In genomic region chr2:55223958-55224760, GRCh38 we compare ENCODE assay signal across 8 cellular contexts. TPM values are rescaled to one million over a fixed set of nuclear protein-coding genes. Genes with fewer than 3 reads are reported as not detected.
DNase-seq lines count a peak whose midpoint lies in the region; ATAC-seq and TF ChIP-seq lines count a peak whose summit lies in the region.

No MANE protein-coding gene starts in this region.

- peak overlapping the region; percentile 85 for H3K27ac Mint-ChIP-seq in activated CD4-positive, alpha-beta T cell treated with anti-CD3 and anti-CD28 coated beads, Interleukin-2, amount 10 ng/mL, durations not matched to agents 24 days and 14 days

- H3K27ac ChIP-seq in adrenal gland (peak overlapping the region in 4 of 5 donors; percentile 89 to 94 (median 92)), right lobe of liver (peak overlapping the region in 2 of 3 donors; percentile 83 to 87), testis (peak overlapping the region; percentile 89 to 95)

- no peaks in the 10 kb centered on the region for H3K9me3 ChIP-seq in adrenal gland (replicated peaks in 1 of 3)
- no peaks in the 10 kb centered on the region for H3K9me3 ChIP-seq in right lobe of liver
- no peaks in the 10 kb centered on the region for H3K9me3 ChIP-seq in testis

- H3K36me3 ChIP-seq in adrenal gland (replicated peaks in 1 of 2) (no peaks in the 10 kb centered on the region), right lobe of liver (no peaks in the 10 kb centered on the region), testis (ENCODE audit: low read depth, missing control alignments) (no peaks in the 10 kb centered on the region)

- H3K36me3 Mint-ChIP-seq in activated CD4-positive, alpha-beta T cell treated with anti-CD3 and anti-CD28 coated beads, Interleukin-2, amount 10 ng/mL, durations not matched to agents 24 days and 14 days (ENCODE audit: low read depth) = peaks cover 18% of the 10 kb centered on the region

- TF ChIP-seq POLR2A in adrenal gland (IDR thresholded peaks at IDR 0.05) = no peak
- no peak for TF ChIP-seq POLR2A in right lobe of liver (IDR thresholded peaks at IDR 0.05)
- no peak for TF ChIP-seq POLR2A in testis (IDR thresholded peaks at IDR 0.05)

- peaks cover 36% of the 10 kb centered on the region for H3K4me1 Mint-ChIP-seq in activated CD4-positive, alpha-beta T cell treated with anti-CD3 and anti-CD28 coated beads, Interleukin-2, amount 10 ng/mL, durations not matched to agents 24 days and 14 days

- ATAC-seq in right lobe of liver (peak; percentile 5 to 26 (median 8)), HG03432 (IDR thresholded peaks at IDR 0.05; ENCODE audit: unreplicated experiment) (no peak)

- no peak for TF ChIP-seq CTCF in adrenal gland (IDR thresholded peaks at IDR 0.05)
- TF ChIP-seq CTCF in right lobe of liver (IDR thresholded peaks at IDR 0.05) = no peak
- TF ChIP-seq CTCF in testis (IDR thresholded peaks at IDR 0.05) = no peak

- H3K9me3 Mint-ChIP-seq in activated CD4-positive, alpha-beta T cell treated with anti-CD3 and anti-CD28 coated beads, Interleukin-2, amount 10 ng/mL, durations not matched to agents 24 days and 14 days = peaks cover 4% of the 10 kb centered on the region

- H3K4me1 ChIP-seq in adrenal gland (replicated peaks in 1 of 2) (peaks cover 4 to 9% of the 10 kb centered on the region in 2 donors), right lobe of liver (peaks cover 0 to 9% (median 3%) of the 10 kb centered on the region in 4 donors), testis (peaks cover 5% of the 10 kb centered on the region)

- no peaks in the 10 kb centered on the region for H3K27me3 Mint-ChIP-seq in activated CD4-positive, alpha-beta T cell treated with anti-CD3 and anti-CD28 coated beads, Interleukin-2, amount 10 ng/mL, durations not matched to agents 24 days and 14 days

- peak overlapping the region; percentile 75 for H3K4me3 Mint-ChIP-seq in activated CD4-positive, alpha-beta T cell treated with anti-CD3 and anti-CD28 coated beads, Interleukin-2, amount 10 ng/mL, durations not matched to agents 24 days and 14 days

- DNase-seq in activated CD4-positive, alpha-beta T cell treated with anti-CD3 and anti-CD28 coated beads, Interleukin-2, amount 10 ng/mL, durations not matched to agents 24 days and 14 days = no peak
- no peak for DNase-seq in activated CD4-positive, alpha-beta T cell treated with anti-CD3 and anti-CD28 coated beads, Interleukin-2, amount 50 U/mL, for 1 hour
- DNase-seq in adrenal gland (peak in 2 of 7 donors; percentile 19), right lobe of liver (no peak), testis (peak; percentile 17), SW 1271 (lab: John Stamatoyannopoulos, UW) (no peak)
- DNase-seq in stimulated activated CD4-positive, alpha-beta T cell treated with anti-CD3 and anti-CD28 coated beads, Interleukin-15, amount 100 ng/mL, for 24 hours = no peak

- H3K4me3 ChIP-seq in adrenal gland (peak overlapping the region in 2 of 4 donors; percentile 69), right lobe of liver (peak overlapping the region; percentile 80 to 88 (median 82)), testis (peak overlapping the region; percentile 67 to 84)

- no peaks in the 10 kb centered on the region for H3K27me3 ChIP-seq in adrenal gland
- H3K27me3 ChIP-seq in right lobe of liver = no peaks in the 10 kb centered on the region
- H3K27me3 ChIP-seq in testis = no peaks in the 10 kb centered on the region

- intact Hi-C loops in activated CD4-positive, alpha-beta T cell treated with anti-CD3 and anti-CD28 coated beads, Interleukin-2, amount 10 ng/mL, durations not matched to agents 24 days and 14 days (cut with micrococcal nuclease) = loop anchor here (1.0 to 5.0 kb wide), 4 partner anchors 8 to 652 kb away; partner anchors contain the start of genes CLHC1 and RPS27A
- intact Hi-C loops in adrenal gland (cut with DNase I) (no loop called here), right lobe of liver (cut with DNase I) (no loop called here), testis (cut with DNase I; ENCODE audit: low total_unique reads) (no loop called here)

- 91 to 93% (median 93%) methylated on average over 16 to 25 of the region's 25 CpGs for WGBS in adrenal gland, 4 donors
- WGBS in right lobe of liver (ENCODE audit: insufficient coverage, low coverage, low lambda C conversion rate, missing lambda C conversion rate) = 85% methylated on average over 16 of the region's 25 CpGs
- 56 to 69% methylated on average over 17 to 25 of the region's 25 CpGs for WGBS in testis, 2 donors

RNA-seq across cellular contexts. Expression of gene CLHC1, which starts 7.9 kb away (rescaled TPM):
- total RNA-seq in activated CD4-positive, alpha-beta T cell treated with anti-CD3 and anti-CD28 coated beads, Interleukin-2, amount 10 ng/mL, durations not matched to agents 24 days and 14 days = 7.3 and 10.1 TPM in 2 replicates
- 10 to 100 TPM in 3 of 8 donors, 1 to 10 TPM in 5; 4.7 to 13.8 (median 7.9) TPM for total RNA-seq in adrenal gland
- 10 to 100 TPM in 2 of 3 donors, 1 to 10 TPM in 1; 9.8 to 17.8 (median 16.5) TPM for polyA plus RNA-seq in adrenal gland
- total RNA-seq in right lobe of liver = 1 to 10 TPM; 1.5 to 5.0 (median 3.7) TPM
- 10 to 100 TPM in 1 of 2 donors, 1 to 10 TPM in 1; 7.9 to 14.6 TPM for total RNA-seq in testis
- polyA plus RNA-seq in testis (ENCODE audit: insufficient read depth, low read depth, low replicate concordance) = 21.2 TPM

RNA-seq across cellular contexts. Expression of gene RPS27A, which starts 8.3 kb away (rescaled TPM):
- 1,064 and 1,070 TPM in 2 replicates for total RNA-seq in activated CD4-positive, alpha-beta T cell treated with anti-CD3 and anti-CD28 coated beads, Interleukin-2, amount 10 ng/mL, durations not matched to agents 24 days and 14 days
- total RNA-seq in adrenal gland (1,000 to 10,000 TPM in 1 of 8 donors, 100 to 1,000 TPM in 7; 493 to 1,770 (median 789) TPM), right lobe of liver (100 to 1,000 TPM; 241 to 478 (median 297) TPM), testis (100 to 1,000 TPM; 371 to 618 TPM)
- polyA plus RNA-seq in adrenal gland (1,000 to 10,000 TPM in 2 of 3 donors, 100 to 1,000 TPM in 1; 835 to 1,338 (median 1,054) TPM), testis (ENCODE audit: insufficient read depth, low read depth, low replicate concordance) (857 TPM)

RNA-seq across cellular contexts. Expression of gene MTIF2, which starts 44.9 kb away (rescaled TPM):
- 45.7 and 47.1 TPM in 2 replicates for total RNA-seq in activated CD4-positive, alpha-beta T cell treated with anti-CD3 and anti-CD28 coated beads, Interleukin-2, amount 10 ng/mL, durations not matched to agents 24 days and 14 days
- 10 to 100 TPM; 18.2 to 45.8 (median 28.0) TPM for total RNA-seq in adrenal gland
- polyA plus RNA-seq in adrenal gland = 10 to 100 TPM; 21.0 to 46.3 (median 34.7) TPM
- total RNA-seq in right lobe of liver = 10 to 100 TPM; 18.3 to 28.3 (median 23.9) TPM
- total RNA-seq in testis = 10 to 100 TPM; 19.6 to 23.9 TPM
- polyA plus RNA-seq in testis (ENCODE audit: insufficient read depth, low read depth, low replicate concordance) = 15.0 TPM
